Comparison of ENCODE assay signal across 23 cellular contexts in the genomic region with DNA sequence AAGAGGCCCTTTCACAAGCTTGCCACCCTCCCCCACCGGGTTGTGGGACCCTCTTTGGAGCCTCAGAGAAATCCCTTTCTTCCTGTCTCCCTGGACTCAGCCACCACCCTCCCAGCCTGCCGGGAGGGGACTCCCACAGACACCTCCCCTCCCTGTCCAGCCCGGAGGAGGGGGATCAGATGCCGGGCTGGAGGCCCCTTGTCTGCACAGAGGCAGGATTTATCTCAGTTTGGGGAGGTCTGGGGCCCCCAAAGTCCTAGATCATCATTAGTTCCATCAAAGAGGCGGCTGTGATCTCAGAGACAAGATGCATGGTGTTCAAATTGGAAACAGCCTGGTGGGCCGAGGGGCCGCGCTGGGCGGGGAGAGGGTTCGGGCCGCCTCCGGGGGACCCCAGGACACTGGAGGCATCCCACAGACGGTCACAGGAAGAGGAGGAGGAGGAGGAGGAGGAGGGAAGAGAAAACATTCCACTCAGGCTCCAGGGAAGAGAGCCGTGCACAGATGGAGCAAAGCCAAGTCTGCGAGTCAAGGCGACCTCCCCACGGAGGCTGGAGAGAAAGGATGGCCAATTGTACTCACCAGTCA.
"Had no signal": no experiment of that assay in that cellular context is flagged by ENCODE, and none has a peak within 500 bp of the region (broad histone marks: within the 10 kb centered on the region; RNA-seq: fewer than 3 reads in every experiment).

No MANE protein-coding gene starts in this region.

- H2AFZ ChIP-seq: parathyroid adenoma had no signal

- H3K79me2 ChIP-seq: parathyroid adenoma had no signal

- H3K4me3 ChIP-seq: gastroesophageal sphincter, heart left ventricle, mucosa of descending colon, sigmoid colon, spleen, tibial artery, vagina had no signal

- ATAC-seq: esophagus mucosa; gastroesophageal sphincter; heart left ventricle; left ventricle myocardium superior; mucosa of descending colon; stimulated activated memory B cell treated with anti-CD40 and anti-IgM and Interleukin-4, amounts not matched to agents 10 μg/mL and 1 μg/mL and 100 μg/mL, for 72 hours had no signal

- H3K36me3 ChIP-seq: gastroesophageal sphincter, heart left ventricle, neutrophil, sigmoid colon, spleen, tibial artery, vagina had no signal

- H3K9ac ChIP-seq: parathyroid adenoma had no signal

- DNase-seq: activated CD4-positive, alpha-beta T cell treated with anti-CD3 and anti-CD28 coated beads, Interleukin-2, amount 50 U/mL, for 1 hour; activated gamma-delta T cell treated with Interleukin-2 at 50 U/mL for 16 hours; amniotic stem cell; effector CD4-positive, alpha-beta T cell; heart left ventricle; kidney glomerular epithelial cell; left ventricle myocardium superior; mucosa of descending colon; naive B cell; sigmoid colon; spleen; stimulated activated CD4-positive, alpha-beta T cell treated with anti-CD3 and anti-CD28 coated beads, Interleukin-4, amount 100 ng/mL, for 4 hours; T-helper 1 cell; T-helper 9 cell; tibial artery had no signal

- H3K9me3 Mint-ChIP-seq: activated T-helper 1 cell treated with anti-CD3 and anti-CD28 coated beads, Interleukin-12 subunit alpha, Interleukin-12 subunit beta, Interleukin-2, Interleukin-4 antibody, amounts not matched to agents 30 ng/mL and 10 ng/mL and 1 ng/mL, durations not matched to agents 14 hours and 24 hours and 36 hours; naive B cell; stimulated activated memory B cell treated with anti-CD40 and anti-IgM and Interleukin-4, amounts not matched to agents 10 μg/mL and 1 μg/mL and 100 μg/mL, for 72 hours had no signal

- H3K27ac ChIP-seq: gastroesophageal sphincter, heart left ventricle, neutrophil, parathyroid adenoma, sigmoid colon, spleen, tibial artery, vagina had no signal

- H3K27me3 ChIP-seq: neutrophil, vagina had no signal

- H3K27me3 Mint-ChIP-seq: activated naive CD8-positive, alpha-beta T cell had no signal

- H3K27ac Mint-ChIP-seq: activated naive CD8-positive, alpha-beta T cell; naive B cell; stimulated activated memory B cell treated with anti-CD40 and anti-IgM and Interleukin-4, amounts not matched to agents 10 μg/mL and 1 μg/mL and 100 μg/mL, for 72 hours had no signal

- H3K4me3 Mint-ChIP-seq: activated naive CD8-positive, alpha-beta T cell; activated T-helper 1 cell treated with anti-CD3 and anti-CD28 coated beads, Interleukin-12 subunit alpha, Interleukin-12 subunit beta, Interleukin-2, Interleukin-4 antibody, amounts not matched to agents 30 ng/mL and 10 ng/mL and 1 ng/mL, durations not matched to agents 14 hours and 24 hours and 36 hours; naive B cell; stimulated activated memory B cell treated with anti-CD40 and anti-IgM and Interleukin-4, amounts not matched to agents 10 μg/mL and 1 μg/mL and 100 μg/mL, for 72 hours had no signal

- H3K9me3 ChIP-seq: gastroesophageal sphincter, heart left ventricle, mucosa of descending colon, neutrophil, sigmoid colon, spleen, tibial artery, vagina had no signal

- H3K36me3 Mint-ChIP-seq: activated naive CD8-positive, alpha-beta T cell; naive B cell; stimulated activated memory B cell treated with anti-CD40 and anti-IgM and Interleukin-4, amounts not matched to agents 10 μg/mL and 1 μg/mL and 100 μg/mL, for 72 hours had no signal
